26 cellular contexts compared by ENCODE assay signal in genomic region chr3:31486865-31487533, GRCh38.
"Had no signal": no experiment of that assay in that cellular context is flagged by ENCODE, and none has a peak within 500 bp of the region (broad histone marks: within the 10 kb centered on the region; RNA-seq: fewer than 3 reads in every experiment).

No MANE protein-coding gene starts in this region.

- H3K27ac Mint-ChIP-seq: activated B cell treated with CpG ODN at 0.5 μM for 24 hours; activated CD4-positive, alpha-beta memory T cell treated with anti-CD3 and anti-CD28 coated beads for 36 hours; activated CD4-positive, alpha-beta T cell treated with anti-CD3 and anti-CD28 coated beads, Interleukin-2, amount 10 ng/mL, durations not matched to agents 7 days and 5 days; activated naive CD4-positive, alpha-beta T cell treated with anti-CD3 and anti-CD28 coated beads for 36 hours; activated naive CD8-positive, alpha-beta T cell; activated T-helper 17 cell treated with anti-CD3 and anti-CD28 coated beads, Interleukin-2, amount 50 U/mL, for 72 hours; T-helper 17 cell had no signal

- DNase-seq: activated B cell treated with CpG ODN at 0.5 μM for 24 hours; activated CD4-positive, alpha-beta memory T cell treated with anti-CD3 and anti-CD28 coated beads for 36 hours; activated CD4-positive, alpha-beta T cell treated with anti-CD3 and anti-CD28 coated beads for 1 hour; activated CD4-positive, alpha-beta T cell treated with anti-CD3 and anti-CD28 coated beads, Interleukin-2, amount 10 ng/mL, durations not matched to agents 7 days and 5 days; activated CD8-positive, alpha-beta memory T cell treated with anti-CD3 and anti-CD28 coated beads for 24 hours; activated gamma-delta T cell; activated naive CD4-positive, alpha-beta T cell treated with anti-CD3 and anti-CD28 coated beads for 36 hours; activated T-cell treated with anti-CD3 and anti-CD28 coated beads, Interleukin-2, amount 50 U/mL, for 4 hours; adrenal gland; anterior cingulate cortex; caudate nucleus; NCI-H1092; NCI-H1417 treated with DMSO at 0.1 percent for 48 hours; NCI-H1694; NCI-H2029; NCI-H2107; NCI-H2171 treated with DMSO at 0.1 percent for 48 hours; NCI-H226; NCI-H510A; NCI-H526 treated with DMSO at 0.1 percent for 48 hours; NCI-H82; SIG-M5; T-helper 17 cell; T-helper 9 cell had no signal

- H3K4me1 ChIP-seq: adrenal gland had no signal

- H3K4me3 ChIP-seq: adrenal gland had no signal

- H3K4me3 Mint-ChIP-seq: activated B cell treated with CpG ODN at 0.5 μM for 24 hours; activated CD4-positive, alpha-beta memory T cell treated with anti-CD3 and anti-CD28 coated beads for 36 hours; activated CD4-positive, alpha-beta T cell treated with anti-CD3 and anti-CD28 coated beads, Interleukin-2, amount 10 ng/mL, durations not matched to agents 7 days and 5 days; activated naive CD4-positive, alpha-beta T cell treated with anti-CD3 and anti-CD28 coated beads for 36 hours; activated naive CD8-positive, alpha-beta T cell; activated T-cell treated with anti-CD3 and anti-CD28 coated beads, Interleukin-2, amount 50 U/mL, for 4 hours; activated T-helper 17 cell treated with anti-CD3 and anti-CD28 coated beads, Interleukin-2, amount 50 U/mL, for 72 hours; T-helper 17 cell had no signal

- H3K27me3 ChIP-seq: adrenal gland had no signal

- ATAC-seq: activated T-cell treated with anti-CD3 and anti-CD28 coated beads, Interleukin-2, amount 50 U/mL, for 4 hours; activated T-helper 17 cell treated with anti-CD3 and anti-CD28 coated beads, Interleukin-2, amount 50 U/mL, for 72 hours; T-helper 17 cell had no signal

- H3K27ac ChIP-seq: adrenal gland had no signal

- H3K9me3 ChIP-seq: adrenal gland had no signal

- H3K27me3 Mint-ChIP-seq: activated CD4-positive, alpha-beta memory T cell treated with anti-CD3 and anti-CD28 coated beads for 36 hours; activated CD4-positive, alpha-beta T cell treated with anti-CD3 and anti-CD28 coated beads, Interleukin-2, amount 10 ng/mL, durations not matched to agents 7 days and 5 days; activated naive CD8-positive, alpha-beta T cell; activated T-helper 17 cell treated with anti-CD3 and anti-CD28 coated beads, Interleukin-2, amount 50 U/mL, for 72 hours; T-helper 17 cell had no signal

- H3K36me3 ChIP-seq: adrenal gland had no signal

- H3K4me1 Mint-ChIP-seq: activated B cell treated with CpG ODN at 0.5 μM for 24 hours; activated CD4-positive, alpha-beta T cell treated with anti-CD3 and anti-CD28 coated beads, Interleukin-2, amount 10 ng/mL, durations not matched to agents 7 days and 5 days; activated T-helper 17 cell treated with anti-CD3 and anti-CD28 coated beads, Interleukin-2, amount 50 U/mL, for 72 hours; T-helper 17 cell had no signal
